ENCODE assay signal across 16 cellular contexts in genomic region chr17:33973491-33973890, GRCh38.
"Had no signal": no experiment of that assay in that cellular context is flagged by ENCODE, and none has a peak within 500 bp of the region (broad histone marks: within the 10 kb centered on the region; RNA-seq: fewer than 3 reads in every experiment).

No MANE protein-coding gene starts in this region.

- H3K27ac ChIP-seq: colonic mucosa, hepatocyte, tibial artery, upper lobe of right lung, vagina had no signal

- H3K36me3 ChIP-seq: colonic mucosa, tibial artery, upper lobe of right lung, vagina had no signal

- H3K27ac Mint-ChIP-seq: naive thymus-derived CD8-positive, alpha-beta T cell had no signal

- H3K4me3 Mint-ChIP-seq: naive thymus-derived CD8-positive, alpha-beta T cell had no signal

- H3K4me3 ChIP-seq: colonic mucosa, hepatocyte, tibial artery, upper lobe of right lung, vagina had no signal

- H2AFZ ChIP-seq: hepatocyte had no signal

- H3K27me3 ChIP-seq: colonic mucosa, hepatocyte, vagina had no signal

- DNase-seq: colonic mucosa; dermis blood vessel endothelial cell; effector CD4-positive, alpha-beta T cell; foreskin melanocyte; head of caudate nucleus; mesendoderm; naive thymus-derived CD8-positive, alpha-beta T cell; right cardiac atrium; small intestine; stimulated activated CD4-positive, alpha-beta T cell treated with anti-CD3 and anti-CD28 coated beads, Interleukin-12 subunit alpha, Interleukin-12 subunit beta, amount 100 ng/mL, for 4 hours; stimulated activated CD4-positive, alpha-beta T cell treated with anti-CD3 and anti-CD28 coated beads, Interleukin-2, amount 100 ng/mL, for 48 hours; stimulated activated naive CD4-positive, alpha-beta T cell treated with Interleukin-2 at 50 U/mL for 16 hours; tibial artery; upper lobe of right lung had no signal

- H3K9me3 ChIP-seq: colonic mucosa, tibial artery, upper lobe of right lung, vagina had no signal

- H3K4me2 ChIP-seq: hepatocyte had no signal

- H3K79me2 ChIP-seq: hepatocyte had no signal

- H3K4me1 ChIP-seq: colonic mucosa, tibial artery, upper lobe of right lung, vagina had no signal

- H3K36me3 Mint-ChIP-seq: naive thymus-derived CD8-positive, alpha-beta T cell had no signal
